8 cellular contexts compared by ENCODE assay signal in genomic region chr16:56681939-56682702, GRCh38. TPM values are rescaled to one million over a fixed set of nuclear protein-coding genes. Genes with fewer than 3 reads are reported as not detected.
DNase-seq lines count a peak whose midpoint lies in the region; ATAC-seq and TF ChIP-seq lines count a peak whose summit lies in the region.

MT1X (plus strand) TSS chr16:56682470; CDS start chr16:56682541, 71 bp downstream.

- peaks cover 4% of the 10 kb centered on the region for H3K9me3 Mint-ChIP-seq in type B pancreatic cell

- H3K27me3 Mint-ChIP-seq in type B pancreatic cell, result peaks cover 55% of the 10 kb centered on the region

- H3K4me3 ChIP-seq in GM12864 (ENCODE audit: low read depth, low read length) (peak within 1 kb of the TSS; percentile 64), cardiac muscle cell (peak within 1 kb of the TSS; percentile 27)

- H3K36me3 ChIP-seq in cardiac muscle cell, result no peaks in the 10 kb centered on the region

- H3K9me3 ChIP-seq in cardiac muscle cell (ENCODE audit: low read depth), result no peaks in the 10 kb centered on the region

- H3K36me3 Mint-ChIP-seq in type B pancreatic cell, result peaks cover 5% of the 10 kb centered on the region

- H3K4me3 Mint-ChIP-seq in type B pancreatic cell, result peak within 1 kb of the TSS; percentile 90

- H3K27ac ChIP-seq in cardiac muscle cell, result no peak within 1 kb of the TSS

- peak; percentile 96 for ATAC-seq in HG02623 (IDR thresholded peaks at IDR 0.05; ENCODE audit: unreplicated experiment)

- H3K27me3 ChIP-seq in cardiac muscle cell, result peaks cover 52% of the 10 kb centered on the region

- peaks cover 3% of the 10 kb centered on the region for H3K4me1 ChIP-seq in cardiac muscle cell (ENCODE audit: low read depth)

- peaks cover 4% of the 10 kb centered on the region for H3K4me1 Mint-ChIP-seq in type B pancreatic cell (ENCODE audit: unreplicated experiment)

- H3K27ac Mint-ChIP-seq in type B pancreatic cell, result peak within 1 kb of the TSS; percentile 82

- TF ChIP-seq CTCF in GM12864 (IDR thresholded peaks at IDR 0.05; ENCODE audit: low read depth, low read length, missing control alignments), result no peak
- TF ChIP-seq CTCF in cardiac muscle cell (IDR thresholded peaks at IDR 0.05; ENCODE audit: low read depth, low read length), result no peak
- TF ChIP-seq CTCF in type B pancreatic cell (conservative IDR thresholded peaks at IDR 0.05), result no peak

- peak; percentile 61 for DNase-seq in GM12864 (ENCODE audit: low read depth)
- DNase-seq in NCI-H1092 treated with DMSO at 0.1 percent for 48 hours (lab: John Stamatoyannopoulos, UW), result peak; percentile 83
- peak; percentile 59 to 84 for DNase-seq in SW 1271 (lab: John Stamatoyannopoulos, UW)
- DNase-seq in activated naive CD8-positive, alpha-beta T cell treated with anti-CD3 and anti-CD28 coated beads, Interleukin-2, amount 50 U/mL, for 16 hours (ENCODE audit: low read depth, low spot score), result peak; percentile 65
- DNase-seq in cardiac muscle cell (ENCODE audit: low read depth in 1 of 2, low spot score in 1 of 2), result peak; percentile 84 to 95
- peak; percentile 73 for DNase-seq in pons (ENCODE audit: low spot score)
- peak; percentile 81 for DNase-seq in type B pancreatic cell (ENCODE audit: extremely low spot score, unreplicated experiment)

RNA-seq across cellular contexts. Expression of gene MT1X, which starts in this region (rescaled TPM):
- total RNA-seq in cardiac muscle cell, result 5.7 and 13.3 TPM in 2 replicates
- polyA plus RNA-seq in cardiac muscle cell, result 9.3 and 11.1 TPM in 2 replicates
- total RNA-seq in type B pancreatic cell (ENCODE audit: low replicate concordance), result 39.3 and 53.1 TPM in 2 replicates
